16 cellular contexts compared by ENCODE assay signal in genomic region chr22:46534901-46535630, GRCh38.
"Had no signal": no experiment of that assay in that cellular context is flagged by ENCODE, and none has a peak within 500 bp of the region (broad histone marks: within the 10 kb centered on the region; RNA-seq: fewer than 3 reads in every experiment).

No MANE protein-coding gene starts in this region.

- DNase-seq: activated CD4-positive, CD25-positive, alpha-beta regulatory T cell treated with anti-CD3 and anti-CD28 coated beads, Interleukin-2, amount 50 U/mL, for 72 hours; activated naive CD4-positive, alpha-beta T cell treated with anti-CD3 and anti-CD28 coated beads for 36 hours; effector CD8-positive, alpha-beta T cell; foreskin melanocyte; immature natural killer cell; lower lobe of right lung; right lobe of liver; stimulated activated naive CD8-positive, alpha-beta T cell treated with anti-CD3 and anti-CD28 coated beads, Interleukin-15, Interleukin-2, amounts not matched to agents 100 U/mL and 50 U/mL, for 24 hours; SW 1271 had no signal

- ATAC-seq: activated T-helper 17 cell treated with anti-CD3 and anti-CD28 coated beads, Interleukin-2, amount 50 U/mL, for 72 hours; heart left ventricle; lower lobe of right lung; right lobe of liver; stimulated activated naive CD8-positive, alpha-beta T cell treated with anti-CD3 and anti-CD28 coated beads, Interleukin-15, Interleukin-2, amounts not matched to agents 100 U/mL and 50 U/mL, for 24 hours had no signal

- H3K36me3 Mint-ChIP-seq: immature natural killer cell had no signal

- H3K4me1 Mint-ChIP-seq: activated T-helper 17 cell treated with anti-CD3 and anti-CD28 coated beads, Interleukin-2, amount 50 U/mL, for 72 hours had no signal

- H3K4me3 Mint-ChIP-seq: activated naive CD4-positive, alpha-beta T cell treated with anti-CD3 and anti-CD28 coated beads for 36 hours; activated T-helper 17 cell treated with anti-CD3 and anti-CD28 coated beads, Interleukin-2, amount 50 U/mL, for 72 hours had no signal

- H3K36me3 ChIP-seq: heart left ventricle, lower lobe of right lung, prostate gland, right lobe of liver, suprapubic skin, upper lobe of left lung had no signal

- H3K27ac ChIP-seq: heart left ventricle, lower lobe of right lung, prostate gland, right lobe of liver, suprapubic skin, upper lobe of left lung had no signal

- H3K9me3 ChIP-seq: heart left ventricle, lower lobe of right lung, prostate gland, right lobe of liver, suprapubic skin, upper lobe of left lung had no signal

- H3K9me3 Mint-ChIP-seq: activated naive CD4-positive, alpha-beta T cell treated with anti-CD3 and anti-CD28 coated beads for 36 hours; activated T-helper 17 cell treated with anti-CD3 and anti-CD28 coated beads, Interleukin-2, amount 50 U/mL, for 72 hours; central memory CD8-positive, alpha-beta T cell; immature natural killer cell had no signal

- H3K27ac Mint-ChIP-seq: activated naive CD4-positive, alpha-beta T cell treated with anti-CD3 and anti-CD28 coated beads for 36 hours; activated T-helper 17 cell treated with anti-CD3 and anti-CD28 coated beads, Interleukin-2, amount 50 U/mL, for 72 hours; immature natural killer cell had no signal

- H3K4me3 ChIP-seq: heart left ventricle, prostate gland, right lobe of liver, smooth muscle cell, suprapubic skin had no signal
